Comparison of ENCODE assay signal across 19 cellular contexts in the genomic region with DNA sequence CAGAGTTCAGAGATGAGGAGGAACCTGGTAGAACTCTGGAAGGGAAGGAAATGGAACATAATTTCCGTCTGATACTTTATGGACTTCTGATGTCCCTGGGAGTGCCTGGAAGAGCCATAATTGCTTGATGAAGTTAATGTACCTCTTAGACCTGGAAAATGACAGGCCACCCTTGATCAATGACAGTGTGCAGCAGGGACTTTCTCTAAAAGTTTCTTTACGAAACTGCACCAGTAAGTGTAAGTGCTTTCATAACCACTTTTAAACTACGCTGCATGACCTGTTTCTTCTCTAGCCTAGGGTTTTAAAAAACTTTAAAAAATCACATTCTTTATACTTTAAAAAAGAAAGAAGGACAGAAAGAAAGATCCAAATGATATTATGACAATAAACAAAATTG.
"Had no signal": no experiment of that assay in that cellular context is flagged by ENCODE, and none has a peak within 500 bp of the region (broad histone marks: within the 10 kb centered on the region; RNA-seq: fewer than 3 reads in every experiment).

No MANE protein-coding gene starts in this region.

- DNase-seq: activated CD4-positive, alpha-beta T cell treated with anti-CD3 and anti-CD28 coated beads for 48 hours; activated CD4-positive, alpha-beta T cell treated with anti-CD3 and anti-CD28 coated beads, Interleukin-2, amount 50 U/mL, for 4 hours; activated CD4-positive, CD25-positive, alpha-beta regulatory T cell treated with anti-CD3 and anti-CD28 coated beads, Interleukin-2, amount 50 U/mL, for 72 hours; activated CD8-positive, alpha-beta memory T cell treated with anti-CD3 and anti-CD28 coated beads, Interleukin-2, amount 10 ng/mL, durations not matched to agents 7 days and 5 days; activated effector memory CD4-positive, alpha-beta T cell treated with Interleukin-2 at 50 U/mL for 16 hours; activated naive CD4-positive, alpha-beta T cell; activated T-cell treated with anti-CD3 and anti-CD28 coated beads, Interleukin-2, amount 50 U/mL, for 24 hours; body of pancreas; central memory CD4-positive, alpha-beta T cell; MM.1S; NCI-H1105; NCI-H1436; NCI-H1694 treated with DMSO at 0.1 percent for 48 hours; NCI-H2081 treated with DMSO at 0.1 percent for 48 hours; NCI-H446; NCI-H524; Peyer's patch; SHP77 had no signal

- ATAC-seq: activated CD8-positive, alpha-beta memory T cell treated with anti-CD3 and anti-CD28 coated beads, Interleukin-2, amount 10 ng/mL, durations not matched to agents 7 days and 5 days; body of pancreas; WTC11 had no signal
